Comparison of ENCODE assay signal across 17 cellular contexts in the genomic region with DNA sequence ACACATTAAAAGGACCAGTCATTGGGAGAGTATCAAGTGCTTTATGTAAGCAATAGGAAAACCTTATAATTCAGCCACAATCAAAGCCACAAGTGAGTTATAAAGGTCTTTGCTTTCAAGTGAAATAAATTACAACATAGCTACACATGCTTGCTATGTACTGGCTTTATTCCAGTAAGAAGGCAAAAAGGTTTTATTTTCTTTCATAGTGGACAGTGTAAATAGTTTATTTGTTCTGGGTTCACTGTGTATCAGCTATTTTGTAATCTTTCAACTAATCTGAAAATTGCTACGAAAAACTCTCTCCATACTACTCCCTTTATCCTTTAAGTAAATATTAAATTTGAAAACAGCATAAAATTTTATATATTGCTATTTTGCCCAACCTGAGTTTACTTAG.
DNase-seq lines count a peak whose midpoint lies in the region; ATAC-seq and TF ChIP-seq lines count a peak whose summit lies in the region.
"Had no signal": no experiment of that assay in that cellular context is flagged by ENCODE, and none has a peak within 500 bp of the region (broad histone marks: within the 10 kb centered on the region; RNA-seq: fewer than 3 reads in every experiment).

No MANE protein-coding gene starts in this region.

- no peak overlapping the region for H3K9ac ChIP-seq in adipocyte (ENCODE audit: low read length)

- ATAC-seq in HG03108 (IDR thresholded peaks at IDR 0.05; ENCODE audit: unreplicated experiment) = no peak
- ATAC-seq: Panc1 had no signal

- no peaks in the 10 kb centered on the region for H3K36me3 ChIP-seq in adipocyte (ENCODE audit: control insufficient read depth, insufficient read depth, low read length, severe bottlenecking)

- H3K9me3 ChIP-seq in adipocyte (ENCODE audit: control insufficient read depth, low read length) = no peaks in the 10 kb centered on the region

- CTCF ChIA-PET in GM10248 (lab: Yijun Ruan, JAX) = no interaction called here

- intact Hi-C loops in lower leg skin (cut with DNase I; ENCODE audit: low total_unique reads) = no loop called here

- WGBS in lower leg skin, 2 donors = 84 to 92% methylated on average over 1 of the region's 1 CpG

- H3K27me3 ChIP-seq in adipocyte (replicated peaks; ENCODE audit: control insufficient read depth, insufficient read depth, low read length) = no peaks in the 10 kb centered on the region

- H3K4me1 ChIP-seq in adipocyte (ENCODE audit: control insufficient read depth, insufficient read depth, low read length) = peaks cover 5% of the 10 kb centered on the region

- no peak for TF ChIP-seq CTCF in fibroblast of mammary gland (conservative IDR thresholded peaks at IDR 0.05; ENCODE audit: control insufficient read depth, insufficient read depth, low read depth, low read length)
- TF ChIP-seq CTCF in lower leg skin (IDR thresholded peaks at IDR 0.05) = no peak
- no peak for TF ChIP-seq CTCF in GM10248 (IDR thresholded peaks at IDR 0.05; ENCODE audit: control extremely low read depth, extremely low read depth, low read depth, missing control alignments)

- DNase-seq in NCI-H2227 (lab: John Stamatoyannopoulos, UW; ENCODE audit: unreplicated experiment) (peak; percentile 5), NCI-H2227 treated with DMSO at 0.1 percent for 48 hours (lab: John Stamatoyannopoulos, UW) (no peak), adipocyte (ENCODE audit: low read depth) (peak; percentile 81), fibroblast of mammary gland (ENCODE audit: low read depth) (peak; percentile 2), skeletal muscle cell (ENCODE audit: low read depth) (peak; percentile 4), lower leg skin (ENCODE audit: low spot score in 2 of 2) (no peak), GM10248 (ENCODE audit: extremely low spot score) (no peak)
- DNase-seq: 8988T; CD4-positive, alpha-beta memory T cell; GDM1; MV-4-11; NCI-H1417 treated with DMSO at 0.1 percent for 48 hours; NCI-H2029; NCI-H2171; NCI-H82 had no signal

- no peak for TF ChIP-seq POLR2A in lower leg skin (IDR thresholded peaks at IDR 0.05)

- no peak overlapping the region for H3K4me3 ChIP-seq in adipocyte (ENCODE audit: low read length)
- no peak overlapping the region for H3K4me3 ChIP-seq in fibroblast of mammary gland (ENCODE audit: control insufficient read depth, low read depth, low read length)
- H3K4me3 ChIP-seq in skeletal muscle cell (ENCODE audit: low read depth, low read length) = no peak overlapping the region
- no peak overlapping the region for H3K4me3 ChIP-seq in lower leg skin (ENCODE audit: low read depth, poor library complexity, severe bottlenecking)

- POLR2A ChIA-PET in GM10248 (lab: Yijun Ruan, JAX) = no interaction called here

Comparison
In these comparisons a context has a peak if more than half of its experiments do, and no peak if none do; other contexts are left out.
1. DNase-seq: peak in NCI-H2227 (single experiment), adipocyte (single experiment), fibroblast of mammary gland (single experiment) and skeletal muscle cell (single experiment); none in NCI-H2227 treated with DMSO at 0.1 percent for 48 hours (single experiment), lower leg skin (0 of 2) and GM10248 (single experiment).